Comparison of ENCODE assay signal across 1 cellular context in the genomic region with DNA sequence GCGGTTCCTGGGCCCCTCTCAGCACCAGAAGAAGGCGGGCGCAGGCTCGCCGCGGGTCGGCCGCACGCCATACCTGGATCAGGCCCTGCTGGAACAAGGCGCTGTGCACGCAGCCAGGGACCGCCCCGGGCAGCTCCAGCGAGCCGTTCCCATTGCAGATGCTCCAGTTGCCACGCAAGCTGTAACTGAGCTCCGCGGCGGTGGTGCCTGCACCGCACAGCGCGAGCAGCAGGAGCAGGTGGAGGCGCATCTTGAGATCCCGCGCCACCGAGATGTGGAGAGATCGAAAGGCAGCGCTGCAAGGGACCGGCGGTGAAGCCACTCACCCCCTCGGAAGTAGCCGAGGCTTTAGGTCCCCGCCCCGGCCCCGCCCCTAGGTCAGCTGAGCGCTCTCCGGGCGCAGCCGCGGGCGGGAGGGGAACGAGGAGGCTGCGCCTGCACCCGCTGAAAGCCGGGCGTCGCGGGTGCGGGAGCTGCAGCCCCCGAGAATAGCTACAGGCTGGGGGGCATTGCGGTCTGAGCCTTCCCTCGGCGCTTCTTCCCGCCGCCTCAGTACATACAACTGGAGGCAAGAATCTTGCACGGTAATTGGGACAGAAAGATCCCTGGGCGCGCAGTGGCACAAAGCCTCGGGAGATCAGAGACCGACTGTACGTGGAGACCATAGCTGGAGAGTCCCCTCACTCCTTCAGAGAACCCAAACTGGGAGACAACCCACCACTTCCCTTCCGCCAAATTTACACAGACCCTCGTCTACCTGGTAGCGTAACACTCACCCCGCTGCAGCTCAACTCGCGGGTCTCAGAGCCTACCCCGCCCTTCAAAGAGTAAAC.
A peak's percentile ranks its signal among the peaks of the same experiment; 100 is the strongest.
TF ChIP-seq lines count a peak whose summit lies in the region.

A gene (minus strand): TSS at position 324 of the 833 bp plus-strand sequence. CDS start 74 bp downstream, at position 250.

TF ChIP-seq in HepG2, 621 proteins besides CTCF, POLR2A, EP300 and RAD21 (continued from another document and continues in another):
- TF ChIP-seq, protein P1, sequence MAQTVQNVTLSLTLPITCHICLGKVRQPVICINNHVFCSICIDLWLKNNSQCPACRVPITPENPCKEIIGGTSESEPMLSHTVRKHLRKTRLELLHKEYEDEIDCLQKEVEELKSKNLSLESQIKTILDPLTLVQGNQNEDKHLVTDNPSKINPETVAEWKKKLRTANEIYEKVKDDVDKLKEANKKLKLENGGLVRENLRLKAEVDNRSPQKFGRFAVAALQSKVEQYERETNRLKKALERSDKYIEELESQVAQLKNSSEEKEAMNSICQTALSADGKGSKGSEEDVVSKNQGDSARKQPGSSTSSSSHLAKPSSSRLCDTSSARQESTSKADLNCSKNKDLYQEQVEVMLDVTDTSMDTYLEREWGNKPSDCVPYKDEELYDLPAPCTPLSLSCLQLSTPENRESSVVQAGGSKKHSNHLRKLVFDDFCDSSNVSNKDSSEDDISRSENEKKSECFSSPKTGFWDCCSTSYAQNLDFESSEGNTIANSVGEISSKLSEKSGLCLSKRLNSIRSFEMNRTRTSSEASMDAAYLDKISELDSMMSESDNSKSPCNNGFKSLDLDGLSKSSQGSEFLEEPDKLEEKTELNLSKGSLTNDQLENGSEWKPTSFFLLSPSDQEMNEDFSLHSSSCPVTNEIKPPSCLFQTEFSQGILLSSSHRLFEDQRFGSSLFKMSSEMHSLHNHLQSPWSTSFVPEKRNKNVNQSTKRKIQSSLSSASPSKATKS (CRISPR knock-in tag; IDR thresholded peaks at IDR 0.05) = no peak
- TF ChIP-seq, protein P2, sequence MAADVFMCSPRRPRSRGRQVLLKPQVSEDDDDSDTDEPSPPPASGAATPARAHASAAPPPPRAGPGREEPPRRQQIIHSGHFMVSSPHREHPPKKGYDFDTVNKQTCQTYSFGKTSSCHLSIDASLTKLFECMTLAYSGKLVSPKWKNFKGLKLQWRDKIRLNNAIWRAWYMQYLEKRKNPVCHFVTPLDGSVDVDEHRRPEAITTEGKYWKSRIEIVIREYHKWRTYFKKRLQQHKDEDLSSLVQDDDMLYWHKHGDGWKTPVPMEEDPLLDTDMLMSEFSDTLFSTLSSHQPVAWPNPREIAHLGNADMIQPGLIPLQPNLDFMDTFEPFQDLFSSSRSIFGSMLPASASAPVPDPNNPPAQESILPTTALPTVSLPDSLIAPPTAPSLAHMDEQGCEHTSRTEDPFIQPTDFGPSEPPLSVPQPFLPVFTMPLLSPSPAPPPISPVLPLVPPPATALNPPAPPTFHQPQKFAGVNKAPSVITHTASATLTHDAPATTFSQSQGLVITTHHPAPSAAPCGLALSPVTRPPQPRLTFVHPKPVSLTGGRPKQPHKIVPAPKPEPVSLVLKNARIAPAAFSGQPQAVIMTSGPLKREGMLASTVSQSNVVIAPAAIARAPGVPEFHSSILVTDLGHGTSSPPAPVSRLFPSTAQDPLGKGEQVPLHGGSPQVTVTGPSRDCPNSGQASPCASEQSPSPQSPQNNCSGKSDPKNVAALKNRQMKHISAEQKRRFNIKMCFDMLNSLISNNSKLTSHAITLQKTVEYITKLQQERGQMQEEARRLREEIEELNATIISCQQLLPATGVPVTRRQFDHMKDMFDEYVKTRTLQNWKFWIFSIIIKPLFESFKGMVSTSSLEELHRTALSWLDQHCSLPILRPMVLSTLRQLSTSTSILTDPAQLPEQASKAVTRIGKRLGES (CRISPR knock-in tag; IDR thresholded peaks at IDR 0.05; ENCODE audit: borderline replicate concordance) = no peak
- no peak for TF ChIP-seq ATAD3A (CRISPR knock-in tag; IDR thresholded peaks at IDR 0.05)
- TF ChIP-seq, protein P3, sequence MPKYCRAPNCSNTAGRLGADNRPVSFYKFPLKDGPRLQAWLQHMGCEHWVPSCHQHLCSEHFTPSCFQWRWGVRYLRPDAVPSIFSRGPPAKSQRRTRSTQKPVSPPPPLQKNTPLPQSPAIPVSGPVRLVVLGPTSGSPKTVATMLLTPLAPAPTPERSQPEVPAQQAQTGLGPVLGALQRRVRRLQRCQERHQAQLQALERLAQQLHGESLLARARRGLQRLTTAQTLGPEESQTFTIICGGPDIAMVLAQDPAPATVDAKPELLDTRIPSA (CRISPR knock-in tag; IDR thresholded peaks at IDR 0.05; ENCODE audit: borderline replicate concordance) = peak; percentile 81; the same call in 1 of the 2 replicates
- TF ChIP-seq ELF1 (CRISPR knock-in tag; IDR thresholded peaks at IDR 0.05) = peak; percentile 29; the same call in 1 of the 2 replicates
- TF ChIP-seq MBNL3 (CRISPR knock-in tag; conservative IDR thresholded peaks at IDR 0.05) = no peak
- TF ChIP-seq FOXO1 (CRISPR knock-in tag; IDR thresholded peaks at IDR 0.05) = peak; percentile 40
- peak; percentile 86 for TF ChIP-seq ZNF605 (CRISPR knock-in tag; IDR thresholded peaks at IDR 0.05)
- TF ChIP-seq ZNF282 (IDR thresholded peaks at IDR 0.05; ENCODE audit: partially characterized antibody) = no peak
- peak; percentile 28 for TF ChIP-seq MED8 (CRISPR knock-in tag; IDR thresholded peaks at IDR 0.05; ENCODE audit: insufficient replicate concordance)
- no peak for TF ChIP-seq MTA3 (CRISPR knock-in tag; IDR thresholded peaks at IDR 0.05)
- TF ChIP-seq ATF7-NPFF (CRISPR knock-in tag; IDR thresholded peaks at IDR 0.05; ENCODE audit: low read depth) = peak; percentile 14; the same call in 1 of the 2 replicates
- TF ChIP-seq RXRB (CRISPR knock-in tag; IDR thresholded peaks at IDR 0.05; ENCODE audit: borderline replicate concordance) = 0 out of 2 replicates have a peak, but pooled peaks have one; percentile 12
- no peak; the same call in 1 of the 2 replicates for TF ChIP-seq TOE1 (CRISPR knock-in tag; IDR thresholded peaks at IDR 0.05)
- TF ChIP-seq, protein P4, sequence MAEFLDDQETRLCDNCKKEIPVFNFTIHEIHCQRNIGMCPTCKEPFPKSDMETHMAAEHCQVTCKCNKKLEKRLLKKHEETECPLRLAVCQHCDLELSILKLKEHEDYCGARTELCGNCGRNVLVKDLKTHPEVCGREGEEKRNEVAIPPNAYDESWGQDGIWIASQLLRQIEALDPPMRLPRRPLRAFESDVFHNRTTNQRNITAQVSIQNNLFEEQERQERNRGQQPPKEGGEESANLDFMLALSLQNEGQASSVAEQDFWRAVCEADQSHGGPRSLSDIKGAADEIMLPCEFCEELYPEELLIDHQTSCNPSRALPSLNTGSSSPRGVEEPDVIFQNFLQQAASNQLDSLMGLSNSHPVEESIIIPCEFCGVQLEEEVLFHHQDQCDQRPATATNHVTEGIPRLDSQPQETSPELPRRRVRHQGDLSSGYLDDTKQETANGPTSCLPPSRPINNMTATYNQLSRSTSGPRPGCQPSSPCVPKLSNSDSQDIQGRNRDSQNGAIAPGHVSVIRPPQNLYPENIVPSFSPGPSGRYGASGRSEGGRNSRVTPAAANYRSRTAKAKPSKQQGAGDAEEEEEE (CRISPR knock-in tag; IDR thresholded peaks at IDR 0.05; ENCODE audit: borderline replicate concordance) = no peak
- TF ChIP-seq NKX3-1 (CRISPR knock-in tag; IDR thresholded peaks at IDR 0.05) = 0 out of 2 replicates have a peak, but pooled peaks have one; percentile 31
- TF ChIP-seq, protein P5, sequence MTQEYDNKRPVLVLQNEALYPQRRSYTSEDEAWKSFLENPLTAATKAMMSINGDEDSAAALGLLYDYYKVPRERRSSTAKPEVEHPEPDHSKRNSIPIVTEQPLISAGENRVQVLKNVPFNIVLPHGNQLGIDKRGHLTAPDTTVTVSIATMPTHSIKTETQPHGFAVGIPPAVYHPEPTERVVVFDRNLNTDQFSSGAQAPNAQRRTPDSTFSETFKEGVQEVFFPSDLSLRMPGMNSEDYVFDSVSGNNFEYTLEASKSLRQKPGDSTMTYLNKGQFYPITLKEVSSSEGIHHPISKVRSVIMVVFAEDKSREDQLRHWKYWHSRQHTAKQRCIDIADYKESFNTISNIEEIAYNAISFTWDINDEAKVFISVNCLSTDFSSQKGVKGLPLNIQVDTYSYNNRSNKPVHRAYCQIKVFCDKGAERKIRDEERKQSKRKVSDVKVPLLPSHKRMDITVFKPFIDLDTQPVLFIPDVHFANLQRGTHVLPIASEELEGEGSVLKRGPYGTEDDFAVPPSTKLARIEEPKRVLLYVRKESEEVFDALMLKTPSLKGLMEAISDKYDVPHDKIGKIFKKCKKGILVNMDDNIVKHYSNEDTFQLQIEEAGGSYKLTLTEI (CRISPR knock-in tag; conservative IDR thresholded peaks at IDR 0.05) = no peak
- TF ChIP-seq, protein P6, sequence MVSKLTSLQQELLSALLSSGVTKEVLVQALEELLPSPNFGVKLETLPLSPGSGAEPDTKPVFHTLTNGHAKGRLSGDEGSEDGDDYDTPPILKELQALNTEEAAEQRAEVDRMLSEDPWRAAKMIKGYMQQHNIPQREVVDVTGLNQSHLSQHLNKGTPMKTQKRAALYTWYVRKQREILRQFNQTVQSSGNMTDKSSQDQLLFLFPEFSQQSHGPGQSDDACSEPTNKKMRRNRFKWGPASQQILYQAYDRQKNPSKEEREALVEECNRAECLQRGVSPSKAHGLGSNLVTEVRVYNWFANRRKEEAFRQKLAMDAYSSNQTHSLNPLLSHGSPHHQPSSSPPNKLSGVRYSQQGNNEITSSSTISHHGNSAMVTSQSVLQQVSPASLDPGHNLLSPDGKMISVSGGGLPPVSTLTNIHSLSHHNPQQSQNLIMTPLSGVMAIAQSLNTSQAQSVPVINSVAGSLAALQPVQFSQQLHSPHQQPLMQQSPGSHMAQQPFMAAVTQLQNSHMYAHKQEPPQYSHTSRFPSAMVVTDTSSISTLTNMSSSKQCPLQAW (CRISPR knock-in tag; IDR thresholded peaks at IDR 0.05) = peak; percentile 34
- TF ChIP-seq ZNF629 (CRISPR knock-in tag; conservative IDR thresholded peaks at IDR 0.05) = peak; percentile 21; the same call in 1 of the 2 replicates
- peak; percentile 68 for TF ChIP-seq FOXC1 (CRISPR knock-in tag; IDR thresholded peaks at IDR 0.05; ENCODE audit: borderline replicate concordance)
- TF ChIP-seq HNRNPLL (IDR thresholded peaks at IDR 0.05; ENCODE audit: low read depth, low read length, poor library complexity, severe bottlenecking) = peak; percentile 85
- TF ChIP-seq ZNF556 (CRISPR knock-in tag; IDR thresholded peaks at IDR 0.05; ENCODE audit: borderline replicate concordance) = peak; percentile 71; the same call in 1 of the 2 replicates
- TF ChIP-seq, protein P7, sequence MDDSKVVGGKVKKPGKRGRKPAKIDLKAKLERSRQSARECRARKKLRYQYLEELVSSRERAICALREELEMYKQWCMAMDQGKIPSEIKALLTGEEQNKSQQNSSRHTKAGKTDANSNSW (CRISPR knock-in tag; IDR thresholded peaks at IDR 0.05; ENCODE audit: borderline replicate concordance) = 0 out of 2 replicates have a peak, but pooled peaks have one; percentile 50
- TF ChIP-seq, protein P8, sequence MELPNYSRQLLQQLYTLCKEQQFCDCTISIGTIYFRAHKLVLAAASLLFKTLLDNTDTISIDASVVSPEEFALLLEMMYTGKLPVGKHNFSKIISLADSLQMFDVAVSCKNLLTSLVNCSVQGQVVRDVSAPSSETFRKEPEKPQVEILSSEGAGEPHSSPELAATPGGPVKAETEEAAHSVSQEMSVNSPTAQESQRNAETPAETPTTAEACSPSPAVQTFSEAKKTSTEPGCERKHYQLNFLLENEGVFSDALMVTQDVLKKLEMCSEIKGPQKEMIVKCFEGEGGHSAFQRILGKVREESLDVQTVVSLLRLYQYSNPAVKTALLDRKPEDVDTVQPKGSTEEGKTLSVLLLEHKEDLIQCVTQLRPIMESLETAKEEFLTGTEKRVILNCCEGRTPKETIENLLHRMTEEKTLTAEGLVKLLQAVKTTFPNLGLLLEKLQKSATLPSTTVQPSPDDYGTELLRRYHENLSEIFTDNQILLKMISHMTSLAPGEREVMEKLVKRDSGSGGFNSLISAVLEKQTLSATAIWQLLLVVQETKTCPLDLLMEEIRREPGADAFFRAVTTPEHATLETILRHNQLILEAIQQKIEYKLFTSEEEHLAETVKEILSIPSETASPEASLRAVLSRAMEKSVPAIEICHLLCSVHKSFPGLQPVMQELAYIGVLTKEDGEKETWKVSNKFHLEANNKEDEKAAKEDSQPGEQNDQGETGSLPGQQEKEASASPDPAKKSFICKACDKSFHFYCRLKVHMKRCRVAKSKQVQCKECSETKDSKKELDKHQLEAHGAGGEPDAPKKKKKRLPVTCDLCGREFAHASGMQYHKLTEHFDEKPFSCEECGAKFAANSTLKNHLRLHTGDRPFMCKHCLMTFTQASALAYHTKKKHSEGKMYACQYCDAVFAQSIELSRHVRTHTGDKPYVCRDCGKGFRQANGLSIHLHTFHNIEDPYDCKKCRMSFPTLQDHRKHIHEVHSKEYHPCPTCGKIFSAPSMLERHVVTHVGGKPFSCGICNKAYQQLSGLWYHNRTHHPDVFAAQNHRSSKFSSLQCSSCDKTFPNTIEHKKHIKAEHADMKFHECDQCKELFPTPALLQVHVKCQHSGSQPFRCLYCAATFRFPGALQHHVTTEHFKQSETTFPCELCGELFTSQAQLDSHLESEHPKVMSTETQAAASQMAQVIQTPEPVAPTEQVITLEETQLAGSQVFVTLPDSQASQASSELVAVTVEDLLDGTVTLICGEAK (IDR thresholded peaks at IDR 0.05) = no peak
- TF ChIP-seq, protein P8 (CRISPR knock-in tag; IDR thresholded peaks at IDR 0.05) = peak; percentile 77
- no peak for TF ChIP-seq ZC3H4 (CRISPR knock-in tag; IDR thresholded peaks at IDR 0.05; ENCODE audit: borderline replicate concordance)
- TF ChIP-seq, protein P9, sequence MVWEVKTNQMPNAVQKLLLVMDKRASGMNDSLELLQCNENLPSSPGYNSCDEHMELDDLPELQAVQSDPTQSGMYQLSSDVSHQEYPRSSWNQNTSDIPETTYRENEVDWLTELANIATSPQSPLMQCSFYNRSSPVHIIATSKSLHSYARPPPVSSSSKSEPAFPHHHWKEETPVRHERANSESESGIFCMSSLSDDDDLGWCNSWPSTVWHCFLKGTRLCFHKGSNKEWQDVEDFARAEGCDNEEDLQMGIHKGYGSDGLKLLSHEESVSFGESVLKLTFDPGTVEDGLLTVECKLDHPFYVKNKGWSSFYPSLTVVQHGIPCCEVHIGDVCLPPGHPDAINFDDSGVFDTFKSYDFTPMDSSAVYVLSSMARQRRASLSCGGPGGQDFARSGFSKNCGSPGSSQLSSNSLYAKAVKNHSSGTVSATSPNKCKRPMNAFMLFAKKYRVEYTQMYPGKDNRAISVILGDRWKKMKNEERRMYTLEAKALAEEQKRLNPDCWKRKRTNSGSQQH (CRISPR knock-in tag; IDR thresholded peaks at IDR 0.05; ENCODE audit: low read depth) = no peak
- TF ChIP-seq ZMYM2 (CRISPR knock-in tag; IDR thresholded peaks at IDR 0.05) = peak; percentile 75
